ENCODE assay signal across 8 cellular contexts in genomic region chr9:112711050-112711689, GRCh38. TPM values are rescaled to one million over a fixed set of nuclear protein-coding genes. Genes with fewer than 3 reads are reported as not detected.
A peak's percentile ranks its signal among the peaks of the same experiment; 100 is the strongest.
DNase-seq lines count a peak whose midpoint lies in the region; ATAC-seq and TF ChIP-seq lines count a peak whose summit lies in the region.

No MANE protein-coding gene starts in this region.

- H3K36me3 ChIP-seq in thoracic aorta: peaks cover 4% of the 10 kb centered on the region

- peaks cover 0 to 47% (median 9%) of the 10 kb centered on the region in 3 donors for H3K36me3 Mint-ChIP-seq in naive thymus-derived CD8-positive, alpha-beta T cell
- peaks cover 27% of the 10 kb centered on the region for H3K36me3 Mint-ChIP-seq in activated naive CD4-positive, alpha-beta T cell treated with anti-CD3 and anti-CD28 coated beads, Interleukin-2, amount 10 ng/mL, durations not matched to agents 7 days and 5 days

- TF ChIP-seq CTCF in RWPE1 (conservative IDR thresholded peaks at IDR 0.05; ENCODE audit: low read depth) (peak; percentile 53), foreskin keratinocyte (conservative IDR thresholded peaks at IDR 0.05) (peak; percentile 67), thoracic aorta (IDR thresholded peaks at IDR 0.05) (peak; percentile 23)

- POLR2A ChIA-PET in RWPE1 (lab: Yijun Ruan, JAX; ENCODE audit: low non-redundant PET): no interaction called here
- POLR2A ChIA-PET in naive thymus-derived CD8-positive, alpha-beta T cell (lab: Charles Lee): interaction anchor here (0.5 to 0.6 kb wide), 2 partner anchors 10 to 597 kb away, joined by 3 to 4 read pairs; no protein-coding TSS in a partner anchor

- H3K27ac Mint-ChIP-seq in naive thymus-derived CD8-positive, alpha-beta T cell: no peak overlapping the region
- no peak overlapping the region for H3K27ac Mint-ChIP-seq in activated naive CD4-positive, alpha-beta T cell treated with anti-CD3 and anti-CD28 coated beads, Interleukin-2, amount 10 ng/mL, durations not matched to agents 7 days and 5 days

- H3K4me3 ChIP-seq in thoracic aorta: no peak overlapping the region

- CTCF ChIA-PET in RWPE1 (lab: Yijun Ruan, JAX): interaction anchor here (0.6 to 1.0 kb wide), 3 partner anchors 41 to 222 kb away, joined by 3 read pairs; no protein-coding TSS in a partner anchor
- CTCF ChIA-PET in activated naive CD4-positive, alpha-beta T cell treated with anti-CD3 and anti-CD28 coated beads, Interleukin-2, amount 10 ng/mL, durations not matched to agents 7 days and 5 days (lab: Charles Lee): interaction anchor here (1.5 kb wide), 1 partner anchor 111 kb away, joined by 3 read pairs; no protein-coding TSS in a partner anchor

- H3K9me3 ChIP-seq in thoracic aorta: no peaks in the 10 kb centered on the region

- H3K27ac ChIP-seq in RWPE1: no peak overlapping the region
- no peak overlapping the region for H3K27ac ChIP-seq in foreskin keratinocyte
- H3K27ac ChIP-seq in thoracic aorta: no peak overlapping the region

- no peaks in the 10 kb centered on the region for H3K27me3 Mint-ChIP-seq in naive thymus-derived CD8-positive, alpha-beta T cell
- no peaks in the 10 kb centered on the region for H3K27me3 Mint-ChIP-seq in activated naive CD4-positive, alpha-beta T cell treated with anti-CD3 and anti-CD28 coated beads, Interleukin-2, amount 10 ng/mL, durations not matched to agents 7 days and 5 days

- H3K4me3 Mint-ChIP-seq in naive thymus-derived CD8-positive, alpha-beta T cell: no peak overlapping the region
- no peak overlapping the region for H3K4me3 Mint-ChIP-seq in activated naive CD4-positive, alpha-beta T cell treated with anti-CD3 and anti-CD28 coated beads, Interleukin-2, amount 10 ng/mL, durations not matched to agents 7 days and 5 days

- no peak for ATAC-seq in foreskin keratinocyte
- no peak for ATAC-seq in thoracic aorta (ENCODE audit: insufficient number of reproducible peaks, low FRiP score, low read depth)
- no peak for ATAC-seq in naive thymus-derived CD8-positive, alpha-beta T cell
- no peak for ATAC-seq in GM19035 (IDR thresholded peaks at IDR 0.05; ENCODE audit: unreplicated experiment)

- DNase-seq in NCI-H510A treated with DMSO at 0.1 percent for 48 hours (lab: John Stamatoyannopoulos, UW) (peak; percentile 30), NCI-H510A (lab: John Stamatoyannopoulos, UW) (no peak), RWPE1 (ENCODE audit: low spot score) (peak; percentile 38), foreskin keratinocyte (no peak), thoracic aorta (ENCODE audit: low spot score) (no peak)
- no peak for DNase-seq in naive thymus-derived CD8-positive, alpha-beta T cell
- DNase-seq in activated naive CD4-positive, alpha-beta T cell treated with anti-CD3 and anti-CD28 coated beads, Interleukin-2, amount 10 ng/mL, durations not matched to agents 7 days and 5 days: no peak

- H3K4me1 ChIP-seq in foreskin keratinocyte: no peaks in the 10 kb centered on the region
- H3K4me1 ChIP-seq in thoracic aorta (ENCODE audit: control insufficient read depth in 1 of 2, low read depth in 2 of 2): no peaks in the 10 kb centered on the region

- peaks cover 24 to 47% (median 44%) of the 10 kb centered on the region in 4 donors for H3K4me1 Mint-ChIP-seq in naive thymus-derived CD8-positive, alpha-beta T cell
- peaks cover 24% of the 10 kb centered on the region for H3K4me1 Mint-ChIP-seq in activated naive CD4-positive, alpha-beta T cell treated with anti-CD3 and anti-CD28 coated beads, Interleukin-2, amount 10 ng/mL, durations not matched to agents 7 days and 5 days

- H3K9me3 Mint-ChIP-seq in naive thymus-derived CD8-positive, alpha-beta T cell: no peaks in the 10 kb centered on the region
- H3K9me3 Mint-ChIP-seq in activated naive CD4-positive, alpha-beta T cell treated with anti-CD3 and anti-CD28 coated beads, Interleukin-2, amount 10 ng/mL, durations not matched to agents 7 days and 5 days: no peaks in the 10 kb centered on the region

- no peaks in the 10 kb centered on the region for H3K27me3 ChIP-seq in foreskin keratinocyte
- H3K27me3 ChIP-seq in thoracic aorta (replicated peaks; ENCODE audit: insufficient read depth): no peaks in the 10 kb centered on the region

RNA-seq across cellular contexts. Expression of gene INIP, which starts 6.7 kb away (rescaled TPM):
- total RNA-seq in foreskin keratinocyte (14.0 and 14.9 TPM in 2 replicates), thoracic aorta (10 to 100 TPM; 16.1 to 21.6 TPM)
- polyA plus RNA-seq in foreskin keratinocyte: 7.8 and 9.6 TPM in 2 replicates
- total RNA-seq in naive thymus-derived CD8-positive, alpha-beta T cell: 10 to 100 TPM; 25.8 to 26.0 TPM
- polyA plus RNA-seq in naive thymus-derived CD8-positive, alpha-beta T cell: 10 to 100 TPM; 26.6 to 38.9 (median 38.5) TPM

RNA-seq across cellular contexts. Expression of gene SNX30, which starts 39.4 kb away (rescaled TPM):
- total RNA-seq in foreskin keratinocyte: 9.0 and 9.6 TPM in 2 replicates
- polyA plus RNA-seq in foreskin keratinocyte: 1.2 and 1.7 TPM in 2 replicates
- total RNA-seq in thoracic aorta: 10 to 100 TPM; 11.2 to 36.3 TPM
- 10 to 100 TPM; 10.3 to 10.4 TPM for total RNA-seq in naive thymus-derived CD8-positive, alpha-beta T cell
- 1 to 10 TPM; 1.7 to 3.6 (median 2.2) TPM for polyA plus RNA-seq in naive thymus-derived CD8-positive, alpha-beta T cell

Comparison
In these comparisons a context has a peak if more than half of its experiments do, and no peak if none do; other contexts are left out.
1. DNase-seq: peak in NCI-H510A treated with DMSO at 0.1 percent for 48 hours (single experiment) and RWPE1 (single experiment); none in NCI-H510A (single experiment), foreskin keratinocyte (0 of 2), thoracic aorta (single experiment), naive thymus-derived CD8-positive, alpha-beta T cell (0 of 10) and activated naive CD4-positive, alpha-beta T cell treated with anti-CD3 and anti-CD28 coated beads, Interleukin-2, amount 10 ng/mL, durations not matched to agents 7 days and 5 days (single experiment).
2. Peak in every context shown above with its lines, with median percentiles within 50 percentile points of each other: CTCF ChIP-seq.